In genomic region chr15:29113336-29114276, GRCh38 we compare ENCODE assay signal across 25 cellular contexts.
DNase-seq lines count a peak whose midpoint lies in the region; ATAC-seq and TF ChIP-seq lines count a peak whose summit lies in the region.
"Had no signal": no experiment of that assay in that cellular context is flagged by ENCODE, and none has a peak within 500 bp of the region (broad histone marks: within the 10 kb centered on the region; RNA-seq: fewer than 3 reads in every experiment).

No MANE protein-coding gene starts in this region.

- peak; percentile 38 for ATAC-seq in activated CD8-positive, alpha-beta T cell treated with anti-CD3 and anti-CD28 coated beads for 36 hours
- no peak for ATAC-seq in activated CD8-positive, alpha-beta T cell treated with anti-CD3 and anti-CD28 coated beads, Interleukin-2, amount 10 ng/mL, durations not matched to agents 7 days and 5 days
- no peak for ATAC-seq in WTC11
- no peak for ATAC-seq in stimulated activated naive CD8-positive, alpha-beta T cell treated with anti-CD3 and anti-CD28 coated beads, Interleukin-15, amount 100 ng/mL, for 72 hours
- ATAC-seq: A549, esophagus mucosa, foreskin keratinocyte, left colon, pancreas had no signal

- CTCF ChIA-PET in activated CD8-positive, alpha-beta T cell treated with anti-CD3 and anti-CD28 coated beads for 36 hours (lab: Charles Lee): interaction anchor here (8.7 kb wide), 1 partner anchor 10 kb away, joined by 57 read pairs; no protein-coding TSS in a partner anchor
- CTCF ChIA-PET in activated CD8-positive, alpha-beta T cell treated with anti-CD3 and anti-CD28 coated beads, Interleukin-2, amount 10 ng/mL, durations not matched to agents 7 days and 5 days (lab: Charles Lee): no interaction called here
- CTCF ChIA-PET in WTC11 (lab: Charles Lee): interaction anchor here (1.0 to 12.5 kb wide), 6 partner anchors 9 to 192 kb away, joined by 3 to 196 read pairs (median 16); no protein-coding TSS in a partner anchor

- peak; percentile 25 for DNase-seq in activated CD8-positive, alpha-beta T cell treated with anti-CD3 and anti-CD28 coated beads for 36 hours
- no peak for DNase-seq in activated CD8-positive, alpha-beta T cell treated with anti-CD3 and anti-CD28 coated beads, Interleukin-2, amount 10 ng/mL, durations not matched to agents 7 days and 5 days
- DNase-seq in WTC11 (ENCODE audit: low spot score): no peak
- no peak for DNase-seq in immature natural killer cell
- DNase-seq in stimulated activated naive CD8-positive, alpha-beta T cell treated with anti-CD3 and anti-CD28 coated beads, Interleukin-15, amount 100 ng/mL, for 72 hours: no peak
- DNase-seq in NCI-H2227 treated with DMSO at 0.1 percent for 48 hours (lab: John Stamatoyannopoulos, UW): no peak
- DNase-seq in T-helper 2 cell treated with Interferon-gamma antibody and Interleukin-4, amounts not matched to agents 5 μg/mL and 100 μg/mL, for 36 hours (ENCODE audit: low spot score): no peak
- DNase-seq in NCI-H1436 (lab: John Stamatoyannopoulos, UW): no peak
- DNase-seq: activated CD4-positive, alpha-beta T cell treated with anti-CD3 and anti-CD28 coated beads, Interleukin-2, amount 10 ng/mL, durations not matched to agents 7 days and 5 days; brain microvascular endothelial cell; DMS53; effector memory CD8-positive, alpha-beta T cell; foreskin keratinocyte; GDM1; GM23248; left colon; mesenchymal stem cell; NCI-H510A treated with DMSO at 0.1 percent for 48 hours; Peyer's patch; SIG-M5; stimulated activated CD4-positive, alpha-beta T cell treated with anti-CD3 and anti-CD28 coated beads, Interleukin-12 subunit alpha, Interleukin-12 subunit beta, amount 100 ng/mL, for 4 hours had no signal

- no peaks in the 10 kb centered on the region for H3K27me3 Mint-ChIP-seq in activated CD8-positive, alpha-beta T cell treated with anti-CD3 and anti-CD28 coated beads for 36 hours
- H3K27me3 Mint-ChIP-seq in activated CD8-positive, alpha-beta T cell treated with anti-CD3 and anti-CD28 coated beads, Interleukin-2, amount 10 ng/mL, durations not matched to agents 7 days and 5 days (ENCODE audit: low read depth): peaks cover 5% of the 10 kb centered on the region
- H3K27me3 Mint-ChIP-seq in WTC11 (ENCODE audit: low read depth) (no peaks in the 10 kb centered on the region), immature natural killer cell (ENCODE audit: low read depth in 3 of 3) (peaks cover 1 to 20% (median 11%) of the 10 kb centered on the region in 3 donors)
- no peaks in the 10 kb centered on the region for H3K27me3 Mint-ChIP-seq in stimulated activated naive CD8-positive, alpha-beta T cell treated with anti-CD3 and anti-CD28 coated beads, Interleukin-15, amount 100 ng/mL, for 72 hours
- peaks cover 9% of the 10 kb centered on the region for H3K27me3 Mint-ChIP-seq in T-helper 2 cell treated with Interferon-gamma antibody and Interleukin-4, amounts not matched to agents 5 μg/mL and 100 μg/mL, for 36 hours (ENCODE audit: low read depth)
- H3K27me3 Mint-ChIP-seq: stimulated activated naive CD8-positive, alpha-beta T cell treated with anti-CD3 and anti-CD28 coated beads, Interleukin-15, Interleukin-2, amounts not matched to agents 100 ng/mL and 50 ng/mL, for 24 hours had no signal

- TF ChIP-seq CTCF in activated CD8-positive, alpha-beta T cell treated with anti-CD3 and anti-CD28 coated beads for 36 hours (IDR thresholded peaks at IDR 0.05): no peak
- TF ChIP-seq CTCF in WTC11 (IDR thresholded peaks at IDR 0.05): no peak

- no peak overlapping the region for H3K4me3 Mint-ChIP-seq in activated CD8-positive, alpha-beta T cell treated with anti-CD3 and anti-CD28 coated beads for 36 hours
- no peak overlapping the region for H3K4me3 Mint-ChIP-seq in activated CD8-positive, alpha-beta T cell treated with anti-CD3 and anti-CD28 coated beads, Interleukin-2, amount 10 ng/mL, durations not matched to agents 7 days and 5 days
- H3K4me3 Mint-ChIP-seq in WTC11 (no peak overlapping the region; the same call in 1 of the 2 replicates), immature natural killer cell (peak overlapping the region in 3 of 5 donors; percentile 21 to 40 (median 26))
- peak overlapping the region in 1 of 2 donors; percentile 56 for H3K4me3 Mint-ChIP-seq in stimulated activated naive CD8-positive, alpha-beta T cell treated with anti-CD3 and anti-CD28 coated beads, Interleukin-15, amount 100 ng/mL, for 72 hours
- no peak overlapping the region for H3K4me3 Mint-ChIP-seq in T-helper 2 cell treated with Interferon-gamma antibody and Interleukin-4, amounts not matched to agents 5 μg/mL and 100 μg/mL, for 36 hours
- H3K4me3 Mint-ChIP-seq: activated CD4-positive, alpha-beta T cell treated with anti-CD3 and anti-CD28 coated beads, Interleukin-2, amount 10 ng/mL, durations not matched to agents 7 days and 5 days; stimulated activated naive CD8-positive, alpha-beta T cell treated with anti-CD3 and anti-CD28 coated beads, Interleukin-15, Interleukin-2, amounts not matched to agents 100 ng/mL and 50 ng/mL, for 24 hours had no signal

- H3K36me3 Mint-ChIP-seq in activated CD8-positive, alpha-beta T cell treated with anti-CD3 and anti-CD28 coated beads for 36 hours (ENCODE audit: low read depth): peaks cover 2% of the 10 kb centered on the region
- H3K36me3 Mint-ChIP-seq in activated CD8-positive, alpha-beta T cell treated with anti-CD3 and anti-CD28 coated beads, Interleukin-2, amount 10 ng/mL, durations not matched to agents 7 days and 5 days (ENCODE audit: low read depth): no peaks in the 10 kb centered on the region
- H3K36me3 Mint-ChIP-seq in WTC11 (no peaks in the 10 kb centered on the region), immature natural killer cell (peaks cover 0 to 5% (median 4%) of the 10 kb centered on the region in 3 donors)
- H3K36me3 Mint-ChIP-seq in T-helper 2 cell treated with Interferon-gamma antibody and Interleukin-4, amounts not matched to agents 5 μg/mL and 100 μg/mL, for 36 hours (ENCODE audit: low read depth): no peaks in the 10 kb centered on the region

- intact Hi-C loops in activated CD8-positive, alpha-beta T cell treated with anti-CD3 and anti-CD28 coated beads for 36 hours (cut with micrococcal nuclease): no loop called here

- H3K27ac Mint-ChIP-seq in activated CD8-positive, alpha-beta T cell treated with anti-CD3 and anti-CD28 coated beads for 36 hours: no peak overlapping the region
- no peak overlapping the region for H3K27ac Mint-ChIP-seq in activated CD8-positive, alpha-beta T cell treated with anti-CD3 and anti-CD28 coated beads, Interleukin-2, amount 10 ng/mL, durations not matched to agents 7 days and 5 days
- H3K27ac Mint-ChIP-seq in WTC11 (peak overlapping the region; percentile 80), immature natural killer cell (peak overlapping the region in 1 of 6 donors; percentile 19)
- peak overlapping the region; percentile 74 to 79 for H3K27ac Mint-ChIP-seq in stimulated activated naive CD8-positive, alpha-beta T cell treated with anti-CD3 and anti-CD28 coated beads, Interleukin-15, amount 100 ng/mL, for 72 hours
- H3K27ac Mint-ChIP-seq in T-helper 2 cell treated with Interferon-gamma antibody and Interleukin-4, amounts not matched to agents 5 μg/mL and 100 μg/mL, for 36 hours: no peak overlapping the region
- H3K27ac Mint-ChIP-seq: activated CD4-positive, alpha-beta T cell treated with anti-CD3 and anti-CD28 coated beads, Interleukin-2, amount 10 ng/mL, durations not matched to agents 7 days and 5 days had no signal

- H3K4me1 Mint-ChIP-seq in activated CD8-positive, alpha-beta T cell treated with anti-CD3 and anti-CD28 coated beads for 36 hours (ENCODE audit: low read depth): peaks cover 17% of the 10 kb centered on the region
- H3K4me1 Mint-ChIP-seq in activated CD8-positive, alpha-beta T cell treated with anti-CD3 and anti-CD28 coated beads, Interleukin-2, amount 10 ng/mL, durations not matched to agents 7 days and 5 days (ENCODE audit: low read depth): peaks cover 6% of the 10 kb centered on the region
- H3K4me1 Mint-ChIP-seq in WTC11 (peaks cover 10% of the 10 kb centered on the region), immature natural killer cell (peaks cover 13 to 17% of the 10 kb centered on the region in 2 donors)
- H3K4me1 Mint-ChIP-seq in stimulated activated naive CD8-positive, alpha-beta T cell treated with anti-CD3 and anti-CD28 coated beads, Interleukin-15, amount 100 ng/mL, for 72 hours: peaks cover 30% of the 10 kb centered on the region
- H3K4me1 Mint-ChIP-seq in T-helper 2 cell treated with Interferon-gamma antibody and Interleukin-4, amounts not matched to agents 5 μg/mL and 100 μg/mL, for 36 hours (ENCODE audit: low read depth): peaks cover 4% of the 10 kb centered on the region

- H3K9me3 Mint-ChIP-seq in activated CD8-positive, alpha-beta T cell treated with anti-CD3 and anti-CD28 coated beads for 36 hours: no peaks in the 10 kb centered on the region
- H3K9me3 Mint-ChIP-seq in activated CD8-positive, alpha-beta T cell treated with anti-CD3 and anti-CD28 coated beads, Interleukin-2, amount 10 ng/mL, durations not matched to agents 7 days and 5 days (ENCODE audit: insufficient read depth): no peaks in the 10 kb centered on the region
- H3K9me3 Mint-ChIP-seq in WTC11: no peaks in the 10 kb centered on the region
- H3K9me3 Mint-ChIP-seq in immature natural killer cell: no peaks in the 10 kb centered on the region
- H3K9me3 Mint-ChIP-seq in stimulated activated naive CD8-positive, alpha-beta T cell treated with anti-CD3 and anti-CD28 coated beads, Interleukin-15, amount 100 ng/mL, for 72 hours: no peaks in the 10 kb centered on the region
- H3K9me3 Mint-ChIP-seq in T-helper 2 cell treated with Interferon-gamma antibody and Interleukin-4, amounts not matched to agents 5 μg/mL and 100 μg/mL, for 36 hours: no peaks in the 10 kb centered on the region
- H3K9me3 Mint-ChIP-seq: activated CD4-positive, alpha-beta T cell treated with anti-CD3 and anti-CD28 coated beads, Interleukin-2, amount 10 ng/mL, durations not matched to agents 7 days and 5 days; effector memory CD8-positive, alpha-beta T cell; stimulated activated naive CD8-positive, alpha-beta T cell treated with anti-CD3 and anti-CD28 coated beads, Interleukin-15, Interleukin-2, amounts not matched to agents 100 ng/mL and 50 ng/mL, for 24 hours had no signal

- POLR2A ChIA-PET in activated CD8-positive, alpha-beta T cell treated with anti-CD3 and anti-CD28 coated beads for 36 hours (lab: Charles Lee): no interaction called here
- POLR2A ChIA-PET in activated CD8-positive, alpha-beta T cell treated with anti-CD3 and anti-CD28 coated beads, Interleukin-2, amount 10 ng/mL, durations not matched to agents 7 days and 5 days (lab: Charles Lee): no interaction called here
- POLR2A ChIA-PET in WTC11 (lab: Charles Lee): no interaction called here

TF ChIP-seq in WTC11, 78 proteins besides CTCF, POLR2A, EP300 and RAD21 (continues in another document):
- no peak for TF ChIP-seq ZNF423 (CRISPR knock-in tag; IDR thresholded peaks at IDR 0.05)
- TF ChIP-seq TEAD4 (CRISPR knock-in tag; IDR thresholded peaks at IDR 0.05): no peak
- no peak for TF ChIP-seq RELA (CRISPR knock-in tag; IDR thresholded peaks at IDR 0.05; ENCODE audit: borderline replicate concordance)
- no peak for TF ChIP-seq ZBTB21 (CRISPR knock-in tag; IDR thresholded peaks at IDR 0.05; ENCODE audit: borderline replicate concordance)

Comparison
In these comparisons a context has a peak if more than half of its experiments do, and no peak if none do; other contexts are left out.
1. H3K27ac Mint-ChIP-seq: peak in WTC11 (single experiment) and stimulated activated naive CD8-positive, alpha-beta T cell treated with anti-CD3 and anti-CD28 coated beads, Interleukin-15, amount 100 ng/mL, for 72 hours (2 of 2); none in activated CD8-positive, alpha-beta T cell treated with anti-CD3 and anti-CD28 coated beads for 36 hours (single experiment), activated CD8-positive, alpha-beta T cell treated with anti-CD3 and anti-CD28 coated beads, Interleukin-2, amount 10 ng/mL, durations not matched to agents 7 days and 5 days (single experiment) and T-helper 2 cell treated with Interferon-gamma antibody and Interleukin-4, amounts not matched to agents 5 μg/mL and 100 μg/mL, for 36 hours (single experiment).
2. H3K4me3 Mint-ChIP-seq: peak in immature natural killer cell (3 of 5); none in activated CD8-positive, alpha-beta T cell treated with anti-CD3 and anti-CD28 coated beads for 36 hours (single experiment), activated CD8-positive, alpha-beta T cell treated with anti-CD3 and anti-CD28 coated beads, Interleukin-2, amount 10 ng/mL, durations not matched to agents 7 days and 5 days (single experiment), WTC11 (single experiment) and T-helper 2 cell treated with Interferon-gamma antibody and Interleukin-4, amounts not matched to agents 5 μg/mL and 100 μg/mL, for 36 hours (single experiment).